9 cellular contexts compared by ENCODE assay signal in the genomic region with DNA sequence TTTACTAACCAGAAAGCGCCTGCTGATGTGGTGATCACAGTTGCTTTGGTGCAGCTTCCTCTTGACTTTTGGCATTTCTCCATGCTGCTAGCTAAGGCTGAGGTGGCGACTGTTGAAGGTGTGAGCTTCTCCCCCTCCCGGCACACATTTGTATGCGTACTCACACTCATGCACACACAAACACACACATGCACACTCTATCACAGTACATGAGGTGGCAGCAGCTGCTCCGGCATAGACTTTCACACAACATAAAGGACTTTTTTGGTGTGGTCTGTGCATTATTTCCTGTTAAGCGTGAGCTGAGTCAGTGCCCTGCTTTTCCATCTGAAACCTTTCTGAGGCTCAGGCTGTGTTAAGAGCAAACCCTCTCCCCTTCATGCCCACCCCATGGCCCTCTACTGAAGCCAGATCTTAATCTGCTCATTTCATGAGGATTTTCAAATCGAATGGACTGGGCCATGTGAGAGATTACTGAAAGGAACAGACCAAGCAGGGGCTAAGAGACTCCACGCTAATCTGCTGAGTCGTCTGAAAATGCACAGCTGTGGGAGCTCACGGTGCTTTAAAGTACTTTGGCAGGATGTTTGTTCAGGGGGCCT. TPM values are rescaled to one million over a fixed set of nuclear protein-coding genes. Genes with fewer than 3 reads are reported as not detected.
A peak's percentile ranks its signal among the peaks of the same experiment; 100 is the strongest.
DNase-seq lines count a peak whose midpoint lies in the region; ATAC-seq, FAIRE-seq and TF ChIP-seq lines count a peak whose summit lies in the region.
"Not testable (repeated sequence)": the region's sequence is repeated elsewhere in the genome, so short reads cannot be mapped to it uniquely, and the experiment has no call there.
"Had no signal": no experiment of that assay in that cellular context is flagged by ENCODE, and none has a peak within 500 bp of the region (broad histone marks: within the 10 kb centered on the region; RNA-seq: fewer than 3 reads in every experiment).

No MANE protein-coding gene starts in this region.

- not testable (repeated sequence) for H3K9me1 ChIP-seq in K562 (ENCODE audit: control insufficient read depth, insufficient read depth, low read length)

- H3K9me3 Mint-ChIP-seq in activated CD4-positive, alpha-beta T cell treated with anti-CD3 and anti-CD28 coated beads for 36 hours (ENCODE audit: low read depth), result not testable (repeated sequence)

- TF ChIP-seq POLR2A in A549 (IDR thresholded peaks at IDR 0.05; ENCODE audit: low read length); K562 (conservative IDR thresholded peaks at IDR 0.05): not testable (repeated sequence)

- H3K9ac ChIP-seq in K562 (ENCODE audit: insufficient read depth in 1 of 2, low read depth in 2 of 2, low read length in 2 of 2); smooth muscle cell (ENCODE audit: low read depth): not testable (repeated sequence)

- not testable (repeated sequence) for H3K4me1 ChIP-seq in A549; K562 (replicated peaks in 1 of 2; ENCODE audit: control insufficient read depth in 2 of 2, insufficient read depth in 2 of 2, low read length in 2 of 2); mucosa of descending colon (ENCODE audit: low read depth); smooth muscle cell (ENCODE audit: low read depth)

- intact Hi-C loops in activated CD4-positive, alpha-beta T cell treated with anti-CD3 and anti-CD28 coated beads for 36 hours (cut with DNase I, micrococcal nuclease); K562 (cut with micrococcal nuclease); left cardiac atrium (cut with DNase I); mucosa of descending colon (cut with DNase I, micrococcal nuclease): not testable (repeated sequence)

- H3K9me3 ChIP-seq in A549; K562 (replicated peaks; ENCODE audit: control insufficient read depth, insufficient read depth, low read depth, low read length); mucosa of descending colon; smooth muscle cell (replicated peaks; ENCODE audit: low read depth): not testable (repeated sequence)

- not testable (repeated sequence) for TF ChIP-seq RAD21 in A549 (conservative IDR thresholded peaks at IDR 0.05 in 1 of 2, IDR thresholded peaks at IDR 0.05 in 1 of 2); K562 (CRISPR knock-in tag; conservative IDR thresholded peaks at IDR 0.05 in 1 of 2, IDR thresholded peaks at IDR 0.05 in 1 of 2)

- H3K4me3 Mint-ChIP-seq in activated CD4-positive, alpha-beta T cell treated with anti-CD3 and anti-CD28 coated beads for 36 hours, result not testable (repeated sequence)

- in situ Hi-C loops in K562 (cut with MboI), result not testable (repeated sequence)

- ATAC-seq in A549, result 0 out of 6 replicates have a peak, but pooled peaks of 1 of the 2 experiments have one; percentile 22
- ATAC-seq in GM19043 (IDR thresholded peaks at IDR 0.05; ENCODE audit: low read depth, unreplicated experiment), result peak; percentile 59
- peak; percentile 93 for ATAC-seq in activated CD4-positive, alpha-beta T cell treated with anti-CD3 and anti-CD28 coated beads for 36 hours
- peak; percentile 54 for ATAC-seq in K562
- peak; percentile 81 to 85 for ATAC-seq in left cardiac atrium
- peak; percentile 62 for ATAC-seq in mucosa of descending colon

- not testable (repeated sequence) for H4K20me1 ChIP-seq in K562 (replicated peaks; ENCODE audit: control insufficient read depth, insufficient read depth, low read length); smooth muscle cell (ENCODE audit: low read depth)

- CTCF ChIA-PET in A549 (lab: Yijun Ruan, JAX), result interaction anchor here (0.6 kb wide), 1 partner anchor 153 kb away, joined by 3 read pairs; no protein-coding TSS in a partner anchor
- CTCF ChIA-PET in activated CD4-positive, alpha-beta T cell treated with anti-CD3 and anti-CD28 coated beads for 36 hours (lab: Charles Lee); K562 (lab: Yijun Ruan, JAX; ENCODE audit: low intra/inter-chr PET ratio): not testable (repeated sequence)

- not testable (repeated sequence) for H3F3A ChIP-seq in smooth muscle cell (ENCODE audit: low read depth)

- H3K79me2 ChIP-seq in K562 (ENCODE audit: control insufficient read depth, insufficient read depth, low read length); smooth muscle cell (ENCODE audit: low read depth): not testable (repeated sequence)

- TF ChIP-seq EP300 in A549 (IDR thresholded peaks at IDR 0.05); K562 (IDR thresholded peaks at IDR 0.05; ENCODE audit: low read length): not testable (repeated sequence)

- not testable (repeated sequence) for H3K27ac ChIP-seq in A549; K562 (ENCODE audit: extremely low read depth, low read depth, low read length); smooth muscle cell (ENCODE audit: low read depth)
- H3K27ac ChIP-seq in HL-60 (replicated peaks), result 0 out of 2 replicates have a peak overlapping the region, but pooled peaks have one; percentile 12

- FAIRE-seq in A549 (lab: Jason Lieb, UNC); K562 (lab: Jason Lieb, UNC): not testable (repeated sequence)

- not testable (repeated sequence) for TF ChIP-seq CTCF in A549 (IDR thresholded peaks at IDR 0.05); HL-60 (IDR thresholded peaks at IDR 0.05; ENCODE audit: insufficient read depth, low read length); K562 (IDR thresholded peaks at IDR 0.05 in 2 of 3, conservative IDR thresholded peaks at IDR 0.05 in 1 of 3; ENCODE audit: insufficient read depth in 2 of 3, low read depth in 1 of 3, low read length in 3 of 3); mucosa of descending colon (IDR thresholded peaks at IDR 0.05); smooth muscle cell (IDR thresholded peaks at IDR 0.05; ENCODE audit: borderline replicate concordance, insufficient read depth, poor library complexity, severe bottlenecking)

- not testable (repeated sequence) for H3K36me3 ChIP-seq in K562 (ENCODE audit: control insufficient read depth, insufficient read depth, low read length); mucosa of descending colon (ENCODE audit: low read depth); smooth muscle cell (ENCODE audit: low read depth)

- not testable (repeated sequence) for BruUV-seq in K562 (replicated peaks; lab: Mats Ljungman, UMichigan)

- not testable (repeated sequence) for DNase-seq in A549 (ENCODE audit: low read depth in 1 of 2, low spot score in 1 of 2); activated CD4-positive, alpha-beta T cell treated with anti-CD3 and anti-CD28 coated beads for 36 hours; K562 (ENCODE audit: extremely low read depth in 1 of 4, low spot score in 3 of 4); mucosa of descending colon; smooth muscle cell (lab: John Stamatoyannopoulos, UW; ENCODE audit: unreplicated experiment)
- DNase-seq in HL-60 (ENCODE audit: low read depth in 1 of 2, low spot score in 1 of 2) (peak; percentile 2 to 15), left cardiac atrium (peak; percentile 22)

- H3K27ac Mint-ChIP-seq in activated CD4-positive, alpha-beta T cell treated with anti-CD3 and anti-CD28 coated beads for 36 hours, result not testable (repeated sequence)

- not testable (repeated sequence) for H2AFZ ChIP-seq in K562 (ENCODE audit: low read depth, low read length)
- H2AFZ ChIP-seq in smooth muscle cell (ENCODE audit: low read depth), result peak overlapping the region; percentile 97

- H3K4me3 ChIP-seq in A549; HL-60 (replicated peaks; ENCODE audit: insufficient read depth, low read length); K562; mucosa of descending colon: not testable (repeated sequence)
- H3K4me3 ChIP-seq in smooth muscle cell, result peak overlapping the region; percentile 14

- H3K4me2 ChIP-seq in A549; K562 (ENCODE audit: insufficient read depth, low read length): not testable (repeated sequence)
- peak overlapping the region; percentile 85 for H3K4me2 ChIP-seq in smooth muscle cell

- POLR2A ChIA-PET in A549 (lab: Yijun Ruan, JAX); activated CD4-positive, alpha-beta T cell treated with anti-CD3 and anti-CD28 coated beads for 36 hours (lab: Charles Lee); K562 (lab: Yijun Ruan, JAX): not testable (repeated sequence)

- H3K36me3 Mint-ChIP-seq in activated CD4-positive, alpha-beta T cell treated with anti-CD3 and anti-CD28 coated beads for 36 hours (ENCODE audit: low read depth), result not testable (repeated sequence)

- H3K4me1 Mint-ChIP-seq in activated CD4-positive, alpha-beta T cell treated with anti-CD3 and anti-CD28 coated beads for 36 hours, result not testable (repeated sequence)

- 31% methylated on average over 10 of the region's 10 CpGs for WGBS in A549 (ENCODE audit: missing lambda C conversion rate)
- WGBS in K562 (ENCODE audit: insufficient coverage, low coverage, missing lambda C conversion rate), result 0% methylated on average over 5 of the region's 10 CpGs
- 20% methylated on average over 10 of the region's 10 CpGs for WGBS in smooth muscle cell (ENCODE audit: low lambda C conversion rate)

- H3K27me3 Mint-ChIP-seq in activated CD4-positive, alpha-beta T cell treated with anti-CD3 and anti-CD28 coated beads for 36 hours, result not testable (repeated sequence)

- H3K27me3 ChIP-seq in HL-60 (ENCODE audit: insufficient read depth, poor library complexity, severe bottlenecking); K562 (ENCODE audit: control insufficient read depth in 2 of 2, insufficient read depth in 2 of 2, low read length in 2 of 2); smooth muscle cell (ENCODE audit: low read depth): not testable (repeated sequence)

RNA-seq across cellular contexts. Expression of gene PGM5, which starts 10.6 kb away (rescaled TPM):
- polyA plus RNA-seq in A549 (2011; rRNA removed) (0.17 and 0.18 TPM in 2 replicates), A549 (2017; fragmentation: RNase III; extraction: RNeasy Plus Mini Kit Qiagen cat#74134 plus additional on column Dnase treatment) (not detected in 3 replicates), K562 (2011; rRNA removed) (0.04 and 0.20 TPM in 2 replicates), K562 (2014; fragmentation: Illumina TruSeq; extraction: Trizol) (0.08 and 0.16 TPM in 2 replicates), K562 (2014; fragmentation: Nextera tagmentation; extraction: Ambion mirVana) (under 1 TPM; 0.07 to 0.14 TPM), K562 (2014; rRNA removed) (0.03 and 0.23 TPM in 2 replicates), smooth muscle cell (0.77 and 1.8 TPM in 2 replicates)
- polyA plus RNA-seq in A549 (2012; cell fraction: cytosol; rRNA removed), result 0.01 and 0.03 TPM in 2 replicates
- polyA plus RNA-seq in A549 (2012; cell fraction: nucleus; rRNA removed), result 0.05 TPM in 1 of 2 replicates, not detected in the other
- 0.10 and 0.45 TPM in 2 replicates for polyA minus RNA-seq in A549 (2011; rRNA and poly(A)+ RNA removed)
- not detected for total RNA-seq in activated CD4-positive, alpha-beta T cell treated with anti-CD3 and anti-CD28 coated beads for 36 hours
- total RNA-seq in K562 (2011; cell fraction: chromatin; rRNA removed; ENCODE audit: low replicate concordance), result not detected in 2 replicates
- total RNA-seq in K562 (2011; cell fraction: nucleolus; rRNA removed), result 0.17 TPM in 1 of 2 replicates, not detected in the other
- 0.15 TPM in 1 of 2 replicates, not detected in the other for total RNA-seq in K562 (2011; cell fraction: nucleoplasm; rRNA removed)
- total RNA-seq in K562 (2014; rRNA removed) (0.33 TPM in 1 of 2 replicates, not detected in the other), K562 (2014; rRNA removed; fragmentation: Illumina TruSeq; extraction: Trizol) (0.15 and 0.16 TPM in 2 replicates), K562 (2015; rRNA removed; fragmentation: Illumina TruSeq; extraction: Trizol) (0.15 and 0.22 TPM in 2 replicates), K562 (2021) (0.24 and 0.45 TPM in 2 replicates), left cardiac atrium (100 to 1,000 TPM; 258 to 276 TPM), mucosa of descending colon (100 to 1,000 TPM in 1 of 3 donors, 10 to 100 TPM in 2; 11.2 to 535 (median 22.6) TPM), smooth muscle cell (3.0 and 5.6 TPM in 2 replicates)
- polyA plus RNA-seq in K562 (2011; cell fraction: cytosol; rRNA removed), result 0.07 TPM in 1 of 2 replicates, not detected in the other
- 0.03 TPM in 1 of 2 replicates, not detected in the other for polyA plus RNA-seq in K562 (2011; cell fraction: nucleus; rRNA removed)
- 0.14 and 0.22 TPM in 2 replicates for polyA plus RNA-seq in K562 (2012)
- 0.06 and 0.49 TPM in 2 replicates for polyA minus RNA-seq in K562 (2011; rRNA and poly(A)+ RNA removed)
- polyA minus RNA-seq in K562 (2011; cell fraction: cytosol; rRNA and poly(A)+ RNA removed), result 0.38 TPM in 1 of 2 replicates, not detected in the other
- polyA minus RNA-seq in K562 (2011; cell fraction: nucleus; rRNA and poly(A)+ RNA removed), result under 0.01 TPM in 1 of 2 replicates, not detected in the other
- total RNA-seq: activated CD4-positive, alpha-beta T cell treated with anti-CD3 and anti-CD28 coated beads, Interleukin-2, amount 10 ng/mL, durations not matched to agents 7 days and 5 days had no signal
